In the genomic region with DNA sequence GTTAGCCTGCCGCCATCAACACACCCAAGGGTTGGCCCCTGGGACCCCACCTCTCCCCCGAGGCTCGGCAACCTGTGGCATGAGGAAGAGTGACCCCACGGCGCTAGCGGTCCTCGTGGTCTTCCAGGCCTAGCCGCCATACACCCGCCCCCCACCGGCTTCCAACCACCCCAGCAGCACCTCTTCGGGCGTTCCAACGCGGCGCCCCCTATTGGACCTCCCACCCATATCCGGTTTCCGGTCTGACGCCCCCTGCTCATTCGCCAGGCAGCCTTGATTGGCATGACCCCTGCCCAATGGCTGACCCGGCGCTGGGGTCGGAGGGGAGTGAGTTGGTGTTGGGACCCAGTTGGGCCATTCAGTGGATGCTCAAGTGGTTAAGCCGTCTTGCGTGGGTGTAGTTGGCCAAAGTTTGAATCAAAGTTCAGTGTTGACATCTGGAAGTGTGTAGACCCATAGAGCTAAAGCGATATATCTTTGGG, we compare ENCODE assay signal across 1 cellular context.
A peak's percentile ranks its signal among the peaks of the same experiment; 100 is the strongest.
TF ChIP-seq lines count a peak whose summit lies in the region.

A gene (minus strand): TSS at position 210 of the 482 bp plus-strand sequence.

TF ChIP-seq in K562, 482 proteins besides CTCF, POLR2A, EP300 and RAD21 (continued from another document):
- TF ChIP-seq, protein P1, sequence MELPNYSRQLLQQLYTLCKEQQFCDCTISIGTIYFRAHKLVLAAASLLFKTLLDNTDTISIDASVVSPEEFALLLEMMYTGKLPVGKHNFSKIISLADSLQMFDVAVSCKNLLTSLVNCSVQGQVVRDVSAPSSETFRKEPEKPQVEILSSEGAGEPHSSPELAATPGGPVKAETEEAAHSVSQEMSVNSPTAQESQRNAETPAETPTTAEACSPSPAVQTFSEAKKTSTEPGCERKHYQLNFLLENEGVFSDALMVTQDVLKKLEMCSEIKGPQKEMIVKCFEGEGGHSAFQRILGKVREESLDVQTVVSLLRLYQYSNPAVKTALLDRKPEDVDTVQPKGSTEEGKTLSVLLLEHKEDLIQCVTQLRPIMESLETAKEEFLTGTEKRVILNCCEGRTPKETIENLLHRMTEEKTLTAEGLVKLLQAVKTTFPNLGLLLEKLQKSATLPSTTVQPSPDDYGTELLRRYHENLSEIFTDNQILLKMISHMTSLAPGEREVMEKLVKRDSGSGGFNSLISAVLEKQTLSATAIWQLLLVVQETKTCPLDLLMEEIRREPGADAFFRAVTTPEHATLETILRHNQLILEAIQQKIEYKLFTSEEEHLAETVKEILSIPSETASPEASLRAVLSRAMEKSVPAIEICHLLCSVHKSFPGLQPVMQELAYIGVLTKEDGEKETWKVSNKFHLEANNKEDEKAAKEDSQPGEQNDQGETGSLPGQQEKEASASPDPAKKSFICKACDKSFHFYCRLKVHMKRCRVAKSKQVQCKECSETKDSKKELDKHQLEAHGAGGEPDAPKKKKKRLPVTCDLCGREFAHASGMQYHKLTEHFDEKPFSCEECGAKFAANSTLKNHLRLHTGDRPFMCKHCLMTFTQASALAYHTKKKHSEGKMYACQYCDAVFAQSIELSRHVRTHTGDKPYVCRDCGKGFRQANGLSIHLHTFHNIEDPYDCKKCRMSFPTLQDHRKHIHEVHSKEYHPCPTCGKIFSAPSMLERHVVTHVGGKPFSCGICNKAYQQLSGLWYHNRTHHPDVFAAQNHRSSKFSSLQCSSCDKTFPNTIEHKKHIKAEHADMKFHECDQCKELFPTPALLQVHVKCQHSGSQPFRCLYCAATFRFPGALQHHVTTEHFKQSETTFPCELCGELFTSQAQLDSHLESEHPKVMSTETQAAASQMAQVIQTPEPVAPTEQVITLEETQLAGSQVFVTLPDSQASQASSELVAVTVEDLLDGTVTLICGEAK (IDR thresholded peaks at IDR 0.05), result peak; percentile 90
- TF ChIP-seq, protein P1 (CRISPR knock-in tag; IDR thresholded peaks at IDR 0.05), result no peak
- TF ChIP-seq NFATC3 (IDR thresholded peaks at IDR 0.05) (no peak), EHMT2 (IDR thresholded peaks at IDR 0.05) (peak; percentile 38; the same call in 1 of the 2 replicates), RBFOX2 (IDR thresholded peaks at IDR 0.05; ENCODE audit: low read depth, low read length) (peak; percentile 49; the same call in 1 of the 2 replicates), TEAD4 (IDR thresholded peaks at IDR 0.05; ENCODE audit: low read length) (no peak), TEAD4 (CRISPR knock-in tag; IDR thresholded peaks at IDR 0.05; ENCODE audit: borderline replicate concordance) (no peak)
- TF ChIP-seq, protein P2, sequence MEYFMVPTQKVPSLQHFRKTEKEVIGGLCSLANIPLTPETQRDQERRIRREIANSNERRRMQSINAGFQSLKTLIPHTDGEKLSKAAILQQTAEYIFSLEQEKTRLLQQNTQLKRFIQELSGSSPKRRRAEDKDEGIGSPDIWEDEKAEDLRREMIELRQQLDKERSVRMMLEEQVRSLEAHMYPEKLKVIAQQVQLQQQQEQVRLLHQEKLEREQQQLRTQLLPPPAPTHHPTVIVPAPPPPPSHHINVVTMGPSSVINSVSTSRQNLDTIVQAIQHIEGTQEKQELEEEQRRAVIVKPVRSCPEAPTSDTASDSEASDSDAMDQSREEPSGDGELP (CRISPR knock-in tag; IDR thresholded peaks at IDR 0.05; ENCODE audit: borderline replicate concordance), result peak; percentile 13; the same call in 1 of the 2 replicates
- TF ChIP-seq, protein P3, sequence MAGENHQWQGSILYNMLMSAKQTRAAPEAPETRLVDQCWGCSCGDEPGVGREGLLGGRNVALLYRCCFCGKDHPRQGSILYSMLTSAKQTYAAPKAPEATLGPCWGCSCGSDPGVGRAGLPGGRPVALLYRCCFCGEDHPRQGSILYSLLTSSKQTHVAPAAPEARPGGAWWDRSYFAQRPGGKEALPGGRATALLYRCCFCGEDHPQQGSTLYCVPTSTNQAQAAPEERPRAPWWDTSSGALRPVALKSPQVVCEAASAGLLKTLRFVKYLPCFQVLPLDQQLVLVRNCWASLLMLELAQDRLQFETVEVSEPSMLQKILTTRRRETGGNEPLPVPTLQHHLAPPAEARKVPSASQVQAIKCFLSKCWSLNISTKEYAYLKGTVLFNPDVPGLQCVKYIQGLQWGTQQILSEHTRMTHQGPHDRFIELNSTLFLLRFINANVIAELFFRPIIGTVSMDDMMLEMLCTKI (IDR thresholded peaks at IDR 0.05; ENCODE audit: partially characterized antibody), result no peak
